Comparison of ENCODE assay signal across 10 cellular contexts in genomic region chr15:29924750-29925149, GRCh38.
DNase-seq lines count a peak whose midpoint lies in the region; ATAC-seq and TF ChIP-seq lines count a peak whose summit lies in the region.
"Had no signal": no experiment of that assay in that cellular context is flagged by ENCODE, and none has a peak within 500 bp of the region (broad histone marks: within the 10 kb centered on the region; RNA-seq: fewer than 3 reads in every experiment).

No MANE protein-coding gene starts in this region.

- H3K4me3 ChIP-seq in PC-3 (ENCODE audit: low read length): peak overlapping the region; percentile 9; the same call in 1 of the 2 replicates
- no peak overlapping the region for H3K4me3 ChIP-seq in fibroblast of pulmonary artery (replicated peaks; ENCODE audit: low read depth, low read length)

- DNase-seq in H4 (ENCODE audit: low spot score): peak; percentile 80
- peak; percentile 89 for DNase-seq in PC-3
- DNase-seq in fibroblast of pulmonary artery (ENCODE audit: low read depth): peak; percentile 85
- DNase-seq in osteocyte (ENCODE audit: extremely low spot score, unreplicated experiment): no peak
- DNase-seq in SKM-1 (lab: John Stamatoyannopoulos, UW; ENCODE audit: unreplicated experiment): no peak
- DNase-seq: stimulated activated CD4-positive, alpha-beta T cell treated with anti-CD3 and anti-CD28 coated beads, Interleukin-4, amount 100 ng/mL, for 24 hours had no signal

- no peaks in the 10 kb centered on the region for H3K9me3 Mint-ChIP-seq in osteocyte (ENCODE audit: unreplicated experiment)

- 0 out of 2 replicates have a peak overlapping the region, but pooled peaks have one; percentile 11 for H2AFZ ChIP-seq in PC-3 (ENCODE audit: low read length)

- H3K9ac ChIP-seq in PC-3 (ENCODE audit: low read length): peak overlapping the region; percentile 58

- H3K4me1 Mint-ChIP-seq in osteocyte (ENCODE audit: unreplicated experiment): peaks cover 36% of the 10 kb centered on the region

- CTCF ChIA-PET in PC-3 (lab: Charles Lee): interaction anchor here (0.7 to 2.0 kb wide), 3 partner anchors 14 to 211 kb away, joined by 4 to 63 read pairs (median 13); no protein-coding TSS in a partner anchor

- no TSS peak for BruUV-seq in PC-3 (replicated peaks; lab: Mats Ljungman, UMichigan)

- H3K9me2 ChIP-seq in PC-3 (replicated peaks; ENCODE audit: low read length): no peaks in the 10 kb centered on the region

- peak overlapping the region; percentile 92 for H3K27ac ChIP-seq in PC-3 (ENCODE audit: low read length)
- H3K27ac ChIP-seq: HL-60 had no signal

- H3K4me3 Mint-ChIP-seq in osteocyte (ENCODE audit: unreplicated experiment): no peak overlapping the region

- no peaks in the 10 kb centered on the region for H3K36me3 ChIP-seq in PC-3 (ENCODE audit: low read depth, low read length)

- no peaks in the 10 kb centered on the region for H3K27me3 Mint-ChIP-seq in osteocyte (ENCODE audit: unreplicated experiment)

- H3K9me3 ChIP-seq in PC-3 (ENCODE audit: low read length): no peaks in the 10 kb centered on the region

- peak overlapping the region; percentile 75 for H3K4me2 ChIP-seq in PC-3 (ENCODE audit: low read length)

- POLR2A ChIA-PET in PC-3 (lab: Charles Lee; ENCODE audit: unreplicated experiment): interaction anchor here (0.6 to 0.7 kb wide), 2 partner anchors 9 to 256 kb away, joined by 3 to 4 read pairs; no protein-coding TSS in a partner anchor

- H4K20me1 ChIP-seq in PC-3 (ENCODE audit: low read length): no peaks in the 10 kb centered on the region

- peaks cover 68% of the 10 kb centered on the region for H3K4me1 ChIP-seq in PC-3 (ENCODE audit: insufficient read depth, low read length)

- ATAC-seq in PC-3: peak; percentile 10
- no peak for ATAC-seq in GM19023 (IDR thresholded peaks at IDR 0.05; ENCODE audit: unreplicated experiment)
- no peak for ATAC-seq in GM21423 (IDR thresholded peaks at IDR 0.05; ENCODE audit: unreplicated experiment)
- ATAC-seq in GM19397 (IDR thresholded peaks at IDR 0.05; ENCODE audit: unreplicated experiment): no peak

- intact Hi-C loops in PC-3 (cut with micrococcal nuclease): no loop called here

- no peak for TF ChIP-seq CTCF in PC-3 (conservative IDR thresholded peaks at IDR 0.05; ENCODE audit: low read depth, low read length)
- no peak for TF ChIP-seq CTCF in fibroblast of pulmonary artery (IDR thresholded peaks at IDR 0.05; ENCODE audit: low read length, missing control alignments)
- TF ChIP-seq CTCF in osteocyte (IDR thresholded peaks at IDR 0.05): no peak

- H3K27me3 ChIP-seq in PC-3 (ENCODE audit: low read length): no peaks in the 10 kb centered on the region

- H3K36me3 Mint-ChIP-seq in osteocyte (ENCODE audit: unreplicated experiment): no peaks in the 10 kb centered on the region

- peak overlapping the region; percentile 56 for H3K27ac Mint-ChIP-seq in osteocyte (ENCODE audit: unreplicated experiment)

- no peaks in the 10 kb centered on the region for H3K79me2 ChIP-seq in PC-3 (ENCODE audit: low read length)

- H3F3A ChIP-seq in PC-3 (ENCODE audit: low read length, unreplicated experiment): peaks cover 3% of the 10 kb centered on the region

Comparison
In these comparisons a context has a peak if more than half of its experiments do, and no peak if none do; other contexts are left out.
1. DNase-seq: peak in H4 (single experiment), PC-3 (single experiment) and fibroblast of pulmonary artery (single experiment); none in osteocyte (single experiment) and SKM-1 (single experiment).